Comparison of ENCODE assay signal across 13 cellular contexts in genomic region chr2:24871852-24872323, GRCh38. TPM values are rescaled to one million over a fixed set of nuclear protein-coding genes. Genes with fewer than 3 reads are reported as not detected.
A peak's percentile ranks its signal among the peaks of the same experiment; 100 is the strongest.
DNase-seq lines count a peak whose midpoint lies in the region; ATAC-seq and TF ChIP-seq lines count a peak whose summit lies in the region.
"Had no signal": no experiment of that assay in that cellular context is flagged by ENCODE, and none has a peak within 500 bp of the region (broad histone marks: within the 10 kb centered on the region; RNA-seq: fewer than 3 reads in every experiment).

No MANE protein-coding gene starts in this region.

- DNase-seq in adrenal gland: peak in 5 of 7 donors; percentile 61 to 79 (median 73)
- DNase-seq in fibroblast of gingiva (ENCODE audit: low read depth): peak; percentile 55
- peak; percentile 20 for DNase-seq in midbrain (lab: John Stamatoyannopoulos, UW)
- DNase-seq in type B pancreatic cell (ENCODE audit: extremely low spot score, unreplicated experiment): no peak
- no peak for DNase-seq in activated CD4-positive, alpha-beta T cell treated with anti-CD3 and anti-CD28 coated beads for 1 hour
- DNase-seq: MM.1S; stimulated activated CD4-positive, alpha-beta T cell treated with anti-CD3 and anti-CD28 coated beads, Interleukin-4, amount 100 ng/mL, for 24 hours; stimulated activated naive CD4-positive, alpha-beta T cell treated with Interleukin-2 at 50 U/mL for 16 hours; WERI-Rb-1 had no signal

- no peaks in the 10 kb centered on the region for H3K9me3 Mint-ChIP-seq in type B pancreatic cell

- H3K27me3 Mint-ChIP-seq in type B pancreatic cell: no peaks in the 10 kb centered on the region

- intact Hi-C loops in adrenal gland (cut with DNase I): no loop called here

- H3K9me3 ChIP-seq in adrenal gland (replicated peaks in 1 of 3): no peaks in the 10 kb centered on the region
- H3K9me3 ChIP-seq: BLaER1 treated with 17β-estradiol and CSF1 and Interleukin-3, amounts not matched to agents 10 nM and 100 nM; HAP-1 had no signal

- peak overlapping the region in 2 of 5 donors; percentile 52 to 90 for H3K27ac ChIP-seq in adrenal gland
- H3K27ac ChIP-seq: BLaER1 treated with 17β-estradiol and CSF1 and Interleukin-3, amounts not matched to agents 10 nM and 100 nM; WERI-Rb-1 had no signal

- H3K36me3 ChIP-seq in adrenal gland (replicated peaks in 1 of 2): no peaks in the 10 kb centered on the region

- H3K27ac Mint-ChIP-seq in type B pancreatic cell: peak overlapping the region; percentile 18

- TF ChIP-seq CTCF in adrenal gland (IDR thresholded peaks at IDR 0.05) (no peak), type B pancreatic cell (conservative IDR thresholded peaks at IDR 0.05) (no peak)

- TF ChIP-seq POLR2A in adrenal gland (IDR thresholded peaks at IDR 0.05): no peak

- ATAC-seq in GM18858 (IDR thresholded peaks at IDR 0.05; ENCODE audit: unreplicated experiment) (no peak), GM21576 (IDR thresholded peaks at IDR 0.05; ENCODE audit: unreplicated experiment) (no peak)

- H3K4me3 ChIP-seq in adrenal gland: no peak overlapping the region
- H3K4me3 ChIP-seq: BLaER1 treated with 17β-estradiol and CSF1 and Interleukin-3, amounts not matched to agents 10 nM and 100 nM; HAP-1 had no signal

- peaks cover 10% of the 10 kb centered on the region for H3K36me3 Mint-ChIP-seq in type B pancreatic cell

- WGBS in adrenal gland, 4 donors: 35 to 53% (median 50%) methylated on average over 11 to 12 of the region's 12 CpGs

- no peaks in the 10 kb centered on the region for H3K4me1 ChIP-seq in adrenal gland (replicated peaks in 1 of 2)
- H3K4me1 ChIP-seq: HAP-1 had no signal

- peaks cover 10% of the 10 kb centered on the region for H3K4me1 Mint-ChIP-seq in type B pancreatic cell (ENCODE audit: unreplicated experiment)

- no peak overlapping the region for H3K4me3 Mint-ChIP-seq in type B pancreatic cell

- H3K27me3 ChIP-seq in adrenal gland: no peaks in the 10 kb centered on the region
- H3K27me3 ChIP-seq: BLaER1 treated with 17β-estradiol and CSF1 and Interleukin-3, amounts not matched to agents 10 nM and 100 nM had no signal

RNA-seq across cellular contexts. Expression of gene ADCY3, which starts 48.1 kb away (rescaled TPM):
- total RNA-seq in adrenal gland (10 to 100 TPM; 32.0 to 72.0 (median 35.8) TPM), type B pancreatic cell (ENCODE audit: low replicate concordance) (22.1 and 46.2 TPM in 2 replicates)
- 10 to 100 TPM; 19.6 to 44.9 (median 20.1) TPM for polyA plus RNA-seq in adrenal gland

Comparison
In these comparisons a context has a peak if more than half of its experiments do, and no peak if none do; other contexts are left out.
1. DNase-seq: peak in adrenal gland (5 of 7), fibroblast of gingiva (single experiment) and midbrain (single experiment); none in type B pancreatic cell (single experiment) and activated CD4-positive, alpha-beta T cell treated with anti-CD3 and anti-CD28 coated beads for 1 hour (single experiment).